Comparison of ENCODE assay signal across 21 cellular contexts in the genomic region with DNA sequence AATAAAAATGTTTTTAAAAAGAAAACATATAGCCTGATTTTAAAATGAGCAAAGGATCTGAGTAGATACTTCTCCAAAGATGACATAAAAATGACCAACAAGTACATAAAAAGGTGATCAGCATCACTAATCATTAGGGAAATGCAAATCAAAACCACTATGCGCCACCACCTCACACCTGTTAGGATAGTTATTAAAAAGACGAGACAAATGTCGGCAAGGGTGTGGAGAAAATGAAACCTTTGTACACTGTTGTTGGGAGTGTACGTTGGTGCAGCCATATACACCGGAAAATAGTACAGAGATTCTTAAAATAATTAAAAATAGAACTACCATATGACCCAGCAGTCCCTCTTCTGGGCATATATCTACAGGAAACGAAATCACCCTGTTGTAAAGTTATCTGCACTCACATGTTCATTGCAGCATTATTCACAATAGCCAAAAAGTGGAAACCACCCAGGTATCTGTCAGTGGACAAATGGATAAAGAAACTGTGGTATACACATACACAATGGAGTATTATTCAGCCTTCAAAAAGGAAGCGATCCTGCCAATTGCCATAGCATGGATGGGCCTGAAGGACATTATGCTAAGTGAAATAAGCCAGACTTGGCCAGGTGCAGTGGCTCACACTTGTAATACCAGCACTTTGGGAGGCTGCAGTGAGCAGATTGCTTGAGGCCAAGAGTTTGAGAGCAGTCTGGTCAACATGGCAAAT.
"Had no signal": no experiment of that assay in that cellular context is flagged by ENCODE, and none has a peak within 500 bp of the region (broad histone marks: within the 10 kb centered on the region; RNA-seq: fewer than 3 reads in every experiment).

No MANE protein-coding gene starts in this region.

- FAIRE-seq: RCC 7860 had no signal

- H3K4me3 ChIP-seq: MG63, SJSA1, SK-N-MC had no signal

- H3K27me3 ChIP-seq: MG63, SJSA1 had no signal

- DNase-seq: Karpas-422, KG1, MG63, NCI-H1092 treated with DMSO at 0.1 percent for 48 hours, NCI-H1436, NCI-H187, NCI-H2029, NCI-H2081 treated with DMSO at 0.1 percent for 48 hours, NCI-H2171, NCI-H226, NCI-H446, NCI-H510A, NCI-H526, Right ventricle myocardium superior, RPMI8226, SIG-M5, T-helper 1 cell had no signal

- H3K4me1 ChIP-seq: SJSA1 had no signal

- H3K9me3 ChIP-seq: SJSA1 had no signal

- H3K36me3 ChIP-seq: MG63, SJSA1 had no signal

- H3K27ac ChIP-seq: HL-60, SJSA1, SK-N-MC had no signal
